1 cellular context compared by ENCODE assay signal in the genomic region with DNA sequence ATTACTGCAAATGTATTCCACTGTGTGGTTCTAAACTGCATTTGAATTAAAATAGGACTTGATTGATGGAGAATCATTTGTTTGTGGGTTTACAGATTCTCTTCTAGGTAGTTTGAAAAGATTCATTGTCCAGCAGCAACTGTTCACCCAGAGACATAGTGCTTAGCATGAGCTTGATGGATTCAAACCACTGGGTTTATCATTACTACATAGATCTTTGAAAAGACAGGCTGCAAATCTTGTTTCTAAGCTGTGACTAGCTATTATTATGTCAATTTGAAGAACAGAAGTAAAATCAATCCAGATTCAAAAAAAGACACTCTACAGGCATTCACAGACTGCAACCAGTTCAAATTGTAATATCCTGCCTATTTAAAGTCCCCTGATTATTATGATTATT.
TF ChIP-seq lines count a peak whose summit lies in the region.

No MANE protein-coding gene starts in this region.

TF ChIP-seq in GM12878, 131 proteins besides CTCF, POLR2A, EP300 and RAD21:
- TF ChIP-seq SMARCA5 (IDR thresholded peaks at IDR 0.05) (no peak), MEF2A (IDR thresholded peaks at IDR 0.05; ENCODE audit: insufficient read depth, low read depth, low read length) (no peak), HDAC2 (IDR thresholded peaks at IDR 0.05) (no peak), PAX5 (IDR thresholded peaks at IDR 0.05; ENCODE audit: borderline replicate concordance, low read depth, low read length) (no peak), IRF4 (IDR thresholded peaks at IDR 0.05; ENCODE audit: low read depth, low read length) (no peak)
